17 cellular contexts compared by ENCODE assay signal in the genomic region with DNA sequence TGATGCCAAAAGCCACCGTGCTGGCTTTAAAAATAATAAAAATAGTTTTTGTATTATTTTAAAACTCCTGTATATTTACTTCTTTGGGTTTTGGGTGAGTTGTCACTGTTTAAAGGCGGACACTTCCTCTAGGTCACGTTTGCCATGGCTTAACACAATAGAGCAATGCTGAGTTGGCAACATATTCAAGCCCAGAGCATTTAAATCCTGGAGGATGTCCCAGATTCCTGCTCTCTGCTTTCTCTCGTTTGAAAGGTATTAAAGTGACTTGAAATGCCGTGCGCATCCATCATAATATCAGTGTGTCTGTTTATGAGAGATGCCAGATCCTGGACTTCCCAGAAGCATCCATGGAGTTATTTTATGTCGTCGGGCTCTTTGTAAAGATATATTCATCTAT.
"Had no signal": no experiment of that assay in that cellular context is flagged by ENCODE, and none has a peak within 500 bp of the region (broad histone marks: within the 10 kb centered on the region; RNA-seq: fewer than 3 reads in every experiment).

No MANE protein-coding gene starts in this region.

- H3K9me3 ChIP-seq: ascending aorta, left lung, mucosa of descending colon, neutrophil, upper lobe of left lung had no signal

- H3K27ac ChIP-seq: ascending aorta, coronary artery, left lung, neutrophil, upper lobe of left lung, VCaP had no signal

- H3K27me3 ChIP-seq: ascending aorta, left lung, neutrophil, upper lobe of left lung had no signal

- H3K4me1 ChIP-seq: ascending aorta, left lung had no signal

- DNase-seq: activated CD4-positive, alpha-beta T cell treated with anti-CD3 and anti-CD28 coated beads for 1 hour; activated CD4-positive, alpha-beta T cell treated with anti-CD3 and anti-CD28 coated beads, Interleukin-2, amount 50 U/mL, for 4 hours; activated naive CD4-positive, alpha-beta T cell treated with anti-CD3 and anti-CD28 coated beads for 36 hours; activated T-cell treated with anti-CD3 and anti-CD28 coated beads, Interleukin-2, amount 50 U/mL, for 1 hour; effector memory CD8-positive, alpha-beta T cell; left lung; mucosa of descending colon; naive thymus-derived CD4-positive, alpha-beta T cell; small intestine; stimulated activated naive CD8-positive, alpha-beta T cell treated with anti-CD3 and anti-CD28 coated beads, Interleukin-15, Interleukin-2, amounts not matched to agents 100 U/mL and 50 U/mL, for 24 hours; T-cell; T-helper 9 cell; upper lobe of left lung had no signal

- FAIRE-seq: small intestine had no signal

- H3K4me3 ChIP-seq: ascending aorta, coronary artery, left lung, mucosa of descending colon, upper lobe of left lung had no signal
